In the genomic region with DNA sequence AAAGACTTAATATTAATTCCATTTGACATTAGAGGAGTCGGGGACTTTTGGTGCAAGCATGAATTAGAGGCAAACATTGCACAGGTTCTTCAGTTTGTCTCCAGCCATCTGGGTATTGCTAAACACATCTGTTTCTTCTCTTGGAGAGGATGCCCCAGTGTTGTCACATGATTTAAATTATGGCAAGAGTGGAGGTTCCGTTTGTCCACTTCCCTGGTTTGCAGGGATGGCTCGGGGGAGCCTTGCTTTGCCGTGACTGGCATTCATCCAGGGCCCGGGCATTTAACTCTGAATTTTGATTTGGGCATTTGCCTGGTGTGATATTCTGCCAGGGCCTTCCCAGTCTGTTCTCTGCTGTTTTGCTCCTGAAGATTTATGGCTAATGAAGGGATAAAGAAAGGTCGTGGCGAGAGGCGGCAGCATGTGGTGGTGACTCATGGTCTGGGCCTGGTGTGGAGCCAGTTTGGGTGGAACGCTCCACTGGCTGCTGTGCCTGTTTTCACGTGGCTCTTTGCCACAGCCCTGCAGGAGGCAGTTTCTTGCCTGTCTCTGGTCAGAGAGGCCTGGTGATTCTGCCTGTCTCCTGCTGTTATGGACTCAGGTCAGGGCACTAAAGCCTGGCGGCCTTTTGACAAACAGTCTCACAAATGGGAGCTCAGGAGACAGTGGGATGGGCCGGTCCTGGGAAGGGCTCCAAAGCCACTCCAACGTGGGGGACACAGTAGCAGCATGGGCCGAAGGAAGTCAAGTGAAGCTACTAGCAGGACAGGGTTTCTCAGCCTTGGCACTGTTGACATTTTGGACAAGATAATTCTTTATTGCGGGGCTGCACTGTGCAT, we compare ENCODE assay signal across 8 cellular contexts.
DNase-seq lines count a peak whose midpoint lies in the region; ATAC-seq, FAIRE-seq and TF ChIP-seq lines count a peak whose summit lies in the region.

No MANE protein-coding gene starts in this region.

- intact Hi-C loops in Calu3 (cut with micrococcal nuclease; ENCODE audit: unreplicated experiment) = loop anchor here (5.0 kb wide), 1 partner anchor 40 kb away; no protein-coding TSS in a partner anchor
- intact Hi-C loops in activated CD4-positive, alpha-beta T cell treated with anti-CD3 and anti-CD28 coated beads for 36 hours (cut with DNase I, micrococcal nuclease) = no loop called here

- peak overlapping the region; percentile 56 for H3K4me2 ChIP-seq in keratinocyte (ENCODE audit: control insufficient read depth, extremely low read depth, insufficient read depth, low read depth, low read length)

- no peaks in the 10 kb centered on the region for H4K20me1 ChIP-seq in keratinocyte (ENCODE audit: control insufficient read depth, extremely low read depth, insufficient read depth, low read length)

- peaks cover 40% of the 10 kb centered on the region for H3K4me1 ChIP-seq in keratinocyte (ENCODE audit: control insufficient read depth, extremely low read depth, insufficient read depth, low read length)

- DNase-seq in Calu3 (peak; percentile 59), NCI-H1105 (lab: John Stamatoyannopoulos, UW) (peak; percentile 49), brain pericyte (ENCODE audit: low read depth, low spot score) (peak; percentile 93), keratinocyte (ENCODE audit: low read depth, low spot score) (no peak)
- DNase-seq in stimulated activated naive B cell treated with anti-CD40 and anti-IgM and Interleukin-4, amounts not matched to agents 10 μg/mL and 1 μg/mL and 100 μg/mL, for 72 hours = no peak
- DNase-seq in activated CD4-positive, alpha-beta T cell treated with anti-CD3 and anti-CD28 coated beads for 36 hours = no peak
- DNase-seq in stimulated activated CD8-positive, alpha-beta memory T cell treated with anti-CD3 and anti-CD28 coated beads, Interleukin-4, amount 100 ng/mL, for 48 hours = no peak

- H3K9me3 Mint-ChIP-seq in Calu3 (ENCODE audit: low read depth, unreplicated experiment) = no peaks in the 10 kb centered on the region
- H3K9me3 Mint-ChIP-seq in stimulated activated naive B cell treated with anti-CD40 and anti-IgM and Interleukin-4, amounts not matched to agents 10 μg/mL and 1 μg/mL and 100 μg/mL, for 72 hours = no peaks in the 10 kb centered on the region
- H3K9me3 Mint-ChIP-seq in activated CD4-positive, alpha-beta T cell treated with anti-CD3 and anti-CD28 coated beads for 36 hours (ENCODE audit: low read depth) = no peaks in the 10 kb centered on the region

- peak; percentile 79 for FAIRE-seq in keratinocyte (lab: Jason Lieb, UNC)

- H3K36me3 Mint-ChIP-seq in Calu3 (ENCODE audit: insufficient read depth, unreplicated experiment) = no peaks in the 10 kb centered on the region
- H3K36me3 Mint-ChIP-seq in stimulated activated naive B cell treated with anti-CD40 and anti-IgM and Interleukin-4, amounts not matched to agents 10 μg/mL and 1 μg/mL and 100 μg/mL, for 72 hours = peaks cover 0 to 5% of the 10 kb centered on the region in 2 donors
- no peaks in the 10 kb centered on the region for H3K36me3 Mint-ChIP-seq in activated CD4-positive, alpha-beta T cell treated with anti-CD3 and anti-CD28 coated beads for 36 hours (ENCODE audit: low read depth)

- CTCF ChIA-PET in Calu3 (lab: Charles Lee) = no interaction called here
- CTCF ChIA-PET in activated CD4-positive, alpha-beta T cell treated with anti-CD3 and anti-CD28 coated beads for 36 hours (lab: Charles Lee) = no interaction called here

- no peak overlapping the region for H3K4me3 Mint-ChIP-seq in Calu3 (ENCODE audit: low read depth, unreplicated experiment)
- no peak overlapping the region for H3K4me3 Mint-ChIP-seq in stimulated activated naive B cell treated with anti-CD40 and anti-IgM and Interleukin-4, amounts not matched to agents 10 μg/mL and 1 μg/mL and 100 μg/mL, for 72 hours
- H3K4me3 Mint-ChIP-seq in activated CD4-positive, alpha-beta T cell treated with anti-CD3 and anti-CD28 coated beads for 36 hours = no peak overlapping the region

- H3K4me1 Mint-ChIP-seq in Calu3 (ENCODE audit: low read depth, unreplicated experiment) = peaks cover 26% of the 10 kb centered on the region
- peaks cover 0 to 6% of the 10 kb centered on the region in 2 donors for H3K4me1 Mint-ChIP-seq in stimulated activated naive B cell treated with anti-CD40 and anti-IgM and Interleukin-4, amounts not matched to agents 10 μg/mL and 1 μg/mL and 100 μg/mL, for 72 hours
- no peaks in the 10 kb centered on the region for H3K4me1 Mint-ChIP-seq in activated CD4-positive, alpha-beta T cell treated with anti-CD3 and anti-CD28 coated beads for 36 hours

- H3K36me3 ChIP-seq in keratinocyte (ENCODE audit: control insufficient read depth in 2 of 2, extremely low read depth in 1 of 2, insufficient read depth in 2 of 2, low read length in 2 of 2) = no peaks in the 10 kb centered on the region

- TF ChIP-seq CTCF in Calu3 (IDR thresholded peaks at IDR 0.05; ENCODE audit: unreplicated experiment) (no peak), keratinocyte (optimal IDR thresholded peaks at IDR 0.05 in 1 of 3, IDR thresholded peaks at IDR 0.05 in 1 of 3, conservative IDR thresholded peaks at IDR 0.05 in 1 of 3; ENCODE audit: extremely low read depth in 1 of 3, insufficient read depth in 2 of 3, low read length in 3 of 3) (peak in 1 of 3 experiments; percentile 13)

- no peaks in the 10 kb centered on the region for H3K9me1 ChIP-seq in keratinocyte (ENCODE audit: control insufficient read depth, extremely low read depth, insufficient read depth, low read length)

- POLR2A ChIA-PET in activated CD4-positive, alpha-beta T cell treated with anti-CD3 and anti-CD28 coated beads for 36 hours (lab: Charles Lee) = no interaction called here

- ATAC-seq in stimulated activated naive B cell treated with anti-CD40 and anti-IgM and Interleukin-4, amounts not matched to agents 10 μg/mL and 1 μg/mL and 100 μg/mL, for 72 hours (replicated peaks) = peak in 1 of 2 donors; percentile 38
- ATAC-seq in activated CD4-positive, alpha-beta T cell treated with anti-CD3 and anti-CD28 coated beads for 36 hours = no peak
- no peak for ATAC-seq in GM21360 (IDR thresholded peaks at IDR 0.05; ENCODE audit: unreplicated experiment)

- H3K9me3 ChIP-seq in keratinocyte (ENCODE audit: control insufficient read depth, low read depth, low read length) = no peaks in the 10 kb centered on the region

- no TSS peak for BruUV-seq in Calu3 (replicated peaks; lab: Mats Ljungman, UMichigan)

- peak overlapping the region; percentile 63 for H3K27ac ChIP-seq in keratinocyte (ENCODE audit: control insufficient read depth, insufficient read depth, low read length)

- H3K9ac ChIP-seq in keratinocyte (ENCODE audit: control insufficient read depth, extremely low read depth, insufficient read depth, low read length) = peak overlapping the region; percentile 55

- H2AFZ ChIP-seq in keratinocyte (ENCODE audit: control insufficient read depth, low read length) = peak overlapping the region; percentile 51

- dilution Hi-C loops in keratinocyte (cut with MboI; ENCODE audit: extremely low pct_ligation_motif_present, low sequenced_read_pairs) = no loop called here

- H3K27ac Mint-ChIP-seq in Calu3 (ENCODE audit: unreplicated experiment) = peak overlapping the region; percentile 64
- peak overlapping the region; percentile 27 for H3K27ac Mint-ChIP-seq in stimulated activated naive B cell treated with anti-CD40 and anti-IgM and Interleukin-4, amounts not matched to agents 10 μg/mL and 1 μg/mL and 100 μg/mL, for 72 hours
- no peak overlapping the region for H3K27ac Mint-ChIP-seq in activated CD4-positive, alpha-beta T cell treated with anti-CD3 and anti-CD28 coated beads for 36 hours

- H3K27me3 Mint-ChIP-seq in Calu3 (ENCODE audit: unreplicated experiment) = no peaks in the 10 kb centered on the region
- H3K27me3 Mint-ChIP-seq in stimulated activated naive B cell treated with anti-CD40 and anti-IgM and Interleukin-4, amounts not matched to agents 10 μg/mL and 1 μg/mL and 100 μg/mL, for 72 hours = no peaks in the 10 kb centered on the region
- H3K27me3 Mint-ChIP-seq in activated CD4-positive, alpha-beta T cell treated with anti-CD3 and anti-CD28 coated beads for 36 hours = no peaks in the 10 kb centered on the region

- no peaks in the 10 kb centered on the region for H3K27me3 ChIP-seq in keratinocyte (ENCODE audit: control insufficient read depth, extremely low read depth, insufficient read depth, low read length)

- no peaks in the 10 kb centered on the region for H3K79me2 ChIP-seq in keratinocyte (ENCODE audit: control insufficient read depth, insufficient read depth, low read length)

- H3K4me3 ChIP-seq in keratinocyte (ENCODE audit: control insufficient read depth in 2 of 3, extremely low read depth in 1 of 3, insufficient read depth in 2 of 3, low read depth in 1 of 3, low read length in 3 of 3) = no peak overlapping the region

Comparison
In these comparisons a context has a peak if more than half of its experiments do, and no peak if none do; other contexts are left out.
1. DNase-seq: peak in Calu3 (single experiment), NCI-H1105 (single experiment) and brain pericyte (single experiment); none in keratinocyte (single experiment), stimulated activated naive B cell treated with anti-CD40 and anti-IgM and Interleukin-4, amounts not matched to agents 10 μg/mL and 1 μg/mL and 100 μg/mL, for 72 hours (single experiment), activated CD4-positive, alpha-beta T cell treated with anti-CD3 and anti-CD28 coated beads for 36 hours (single experiment) and stimulated activated CD8-positive, alpha-beta memory T cell treated with anti-CD3 and anti-CD28 coated beads, Interleukin-4, amount 100 ng/mL, for 48 hours (single experiment).